Comparison of ENCODE assay signal across 8 cellular contexts in the genomic region with DNA sequence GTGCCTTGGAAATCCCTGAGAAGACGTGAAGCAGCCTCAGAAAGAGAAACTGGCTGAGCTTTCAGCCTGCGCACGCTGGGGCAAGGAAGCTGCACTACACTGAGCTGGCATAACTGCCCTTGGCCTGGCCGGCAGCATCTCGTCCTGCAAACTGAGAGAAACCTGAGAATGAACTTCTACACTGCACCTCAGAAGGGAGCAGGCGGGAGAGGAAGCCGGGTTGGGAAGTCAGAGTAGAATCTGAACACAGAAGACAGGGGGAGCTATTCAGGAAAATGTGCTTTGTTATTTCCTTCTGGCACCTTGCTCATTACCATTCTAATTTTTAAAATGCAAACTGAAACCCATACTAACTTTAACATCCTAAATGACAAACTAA.
DNase-seq lines count a peak whose midpoint lies in the region; ATAC-seq and TF ChIP-seq lines count a peak whose summit lies in the region.

No MANE protein-coding gene starts in this region.

- peaks cover 71% of the 10 kb centered on the region for H3K4me1 Mint-ChIP-seq in WTC11

- TF ChIP-seq CTCF in WTC11 (IDR thresholded peaks at IDR 0.05) (peak; percentile 19; the same call in 1 of the 2 replicates), tibial nerve (IDR thresholded peaks at IDR 0.05) (peak in 4 of 5 experiments; percentile 13 to 40 (median 30))

- TF ChIP-seq EP300 in tibial nerve (IDR thresholded peaks at IDR 0.05), result no peak

- 0 out of 2 replicates have a peak, but pooled peaks cover 5% of the 10 kb centered on the region for H3K9me3 Mint-ChIP-seq in WTC11

- peak overlapping the region; percentile 9 to 26 (median 19) for H3K4me3 ChIP-seq in tibial nerve

- POLR2A ChIA-PET in WTC11 (lab: Charles Lee), result no interaction called here

- no peaks in the 10 kb centered on the region for H3K27me3 ChIP-seq in tibial nerve

- WGBS in tibial nerve, 2 donors, result 28 to 51% methylated on average over 7 of the region's 7 CpGs

- no peak for TF ChIP-seq POLR2A in tibial nerve (IDR thresholded peaks at IDR 0.05)

- peaks cover 39% of the 10 kb centered on the region for H3K27me3 Mint-ChIP-seq in WTC11 (ENCODE audit: low read depth)

- DNase-seq in activated CD4-positive, CD25-positive, alpha-beta regulatory T cell treated with anti-CD3 and anti-CD28 coated beads, Interleukin-2, amount 50 U/mL, for 72 hours, result no peak
- peak; percentile 57 for DNase-seq in WTC11 (ENCODE audit: low spot score)
- DNase-seq in islet precursor cell, result peak; percentile 69
- no peak for DNase-seq in tibial nerve (ENCODE audit: low spot score in 2 of 2)
- no peak for DNase-seq in NCI-H2171 (lab: John Stamatoyannopoulos, UW)
- DNase-seq in GOT3 (lab: John Stamatoyannopoulos, UW), result no peak

- CTCF ChIA-PET in WTC11 (lab: Charles Lee), result interaction anchor here (0.6 to 3.6 kb wide), 37 partner anchors 11 to 1302 kb away, joined by 3 to 26 read pairs (median 4); no protein-coding TSS in a partner anchor

- H3K27ac Mint-ChIP-seq in WTC11, result no peak overlapping the region

- no peaks in the 10 kb centered on the region for H3K36me3 ChIP-seq in tibial nerve

- H3K4me3 Mint-ChIP-seq in WTC11, result no peak overlapping the region

- peak overlapping the region; percentile 60 to 90 (median 76) for H3K27ac ChIP-seq in tibial nerve

- H3K9me3 ChIP-seq in tibial nerve, result no peaks in the 10 kb centered on the region

- H3K36me3 Mint-ChIP-seq in WTC11, result no peaks in the 10 kb centered on the region

- peak; percentile 44 to 46 for ATAC-seq in activated CD4-positive, CD25-positive, alpha-beta regulatory T cell treated with anti-CD3 and anti-CD28 coated beads, Interleukin-2, amount 50 U/mL, for 24 hours
- ATAC-seq in WTC11 (peak; percentile 85), GM19328 (IDR thresholded peaks at IDR 0.05; ENCODE audit: unreplicated experiment) (no peak)

- peaks cover 0 to 69% (median 19%) of the 10 kb centered on the region in 4 donors for H3K4me1 ChIP-seq in tibial nerve

TF ChIP-seq in WTC11, 78 proteins besides CTCF, POLR2A, EP300 and RAD21:
- TF ChIP-seq ZNF671 (CRISPR knock-in tag; IDR thresholded peaks at IDR 0.05) (no peak), SP1 (CRISPR knock-in tag; conservative IDR thresholded peaks at IDR 0.05) (peak; percentile 36; the same call in 1 of the 2 replicates)
- TF ChIP-seq, protein P1, sequence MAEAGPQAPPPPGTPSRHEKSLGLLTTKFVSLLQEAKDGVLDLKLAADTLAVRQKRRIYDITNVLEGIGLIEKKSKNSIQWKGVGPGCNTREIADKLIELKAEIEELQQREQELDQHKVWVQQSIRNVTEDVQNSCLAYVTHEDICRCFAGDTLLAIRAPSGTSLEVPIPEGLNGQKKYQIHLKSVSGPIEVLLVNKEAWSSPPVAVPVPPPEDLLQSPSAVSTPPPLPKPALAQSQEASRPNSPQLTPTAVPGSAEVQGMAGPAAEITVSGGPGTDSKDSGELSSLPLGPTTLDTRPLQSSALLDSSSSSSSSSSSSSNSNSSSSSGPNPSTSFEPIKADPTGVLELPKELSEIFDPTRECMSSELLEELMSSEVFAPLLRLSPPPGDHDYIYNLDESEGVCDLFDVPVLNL (CRISPR knock-in tag; IDR thresholded peaks at IDR 0.05; ENCODE audit: borderline replicate concordance, low read depth), result no peak
- TF ChIP-seq, protein P2, sequence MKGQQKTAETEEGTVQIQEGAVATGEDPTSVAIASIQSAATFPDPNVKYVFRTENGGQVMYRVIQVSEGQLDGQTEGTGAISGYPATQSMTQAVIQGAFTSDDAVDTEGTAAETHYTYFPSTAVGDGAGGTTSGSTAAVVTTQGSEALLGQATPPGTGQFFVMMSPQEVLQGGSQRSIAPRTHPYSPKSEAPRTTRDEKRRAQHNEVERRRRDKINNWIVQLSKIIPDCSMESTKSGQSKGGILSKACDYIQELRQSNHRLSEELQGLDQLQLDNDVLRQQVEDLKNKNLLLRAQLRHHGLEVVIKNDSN (CRISPR knock-in tag; IDR thresholded peaks at IDR 0.05), result no peak

Comparison
In these comparisons a context has a peak if more than half of its experiments do, and no peak if none do; other contexts are left out.
1. DNase-seq: peak in WTC11 (single experiment) and islet precursor cell (single experiment); none in activated CD4-positive, CD25-positive, alpha-beta regulatory T cell treated with anti-CD3 and anti-CD28 coated beads, Interleukin-2, amount 50 U/mL, for 72 hours (single experiment), tibial nerve (0 of 2), NCI-H2171 (single experiment) and GOT3 (single experiment).